In the genomic region with DNA sequence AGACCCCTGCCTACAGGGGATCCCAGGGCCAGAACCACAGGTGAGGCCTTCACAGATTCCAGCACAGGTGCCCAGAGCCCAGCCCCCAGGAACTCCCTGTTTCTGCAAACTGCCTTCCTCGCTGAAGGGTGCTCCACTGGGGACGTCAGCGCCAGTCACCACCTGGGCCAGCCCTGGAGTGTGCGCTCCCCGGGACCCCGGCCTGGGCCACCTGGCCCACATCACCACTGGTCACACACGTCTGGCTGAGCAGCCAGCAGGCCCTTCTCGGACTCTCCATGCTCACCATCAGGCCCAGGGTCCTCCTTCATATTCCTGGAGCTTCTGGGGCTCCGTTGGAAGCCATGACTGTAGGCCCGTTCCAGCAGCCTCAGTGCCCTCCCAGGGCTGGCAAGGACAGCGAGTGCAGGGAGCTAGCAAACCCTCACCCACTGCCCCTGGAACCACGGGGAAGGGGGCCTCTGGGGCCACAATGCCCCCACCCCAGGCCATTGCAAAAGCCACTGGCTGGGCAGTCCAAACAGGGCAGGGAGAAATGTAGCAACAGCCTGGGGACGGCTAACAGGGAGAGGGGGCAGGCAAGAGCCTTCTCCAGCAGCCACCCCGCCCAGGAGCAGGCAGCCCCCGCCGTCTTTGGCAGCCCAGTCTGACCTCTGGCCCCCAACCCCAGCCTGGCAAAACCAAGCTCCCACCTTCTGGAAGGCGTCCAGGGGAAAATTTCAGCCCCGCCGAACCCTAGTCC, we compare ENCODE assay signal across 8 cellular contexts. TPM values are rescaled to one million over a fixed set of nuclear protein-coding genes. Genes with fewer than 3 reads are reported as not detected.
DNase-seq lines count a peak whose midpoint lies in the region; ATAC-seq, FAIRE-seq and TF ChIP-seq lines count a peak whose summit lies in the region.

No MANE protein-coding gene starts in this region.

- H3K4me1 ChIP-seq in right atrium auricular region (peaks cover 0 to 83% of the 10 kb centered on the region in 2 donors), small intestine (ENCODE audit: control insufficient read depth in 2 of 2, insufficient read depth in 1 of 2, low read depth in 1 of 2, low read length in 1 of 2) (peaks cover 0 to 2% of the 10 kb centered on the region in 2 donors)

- DNase-seq in HFF-Myc (ENCODE audit: extremely low read depth, low read depth) (no peak), right atrium auricular region (ENCODE audit: low spot score) (no peak), small intestine (no peak), COLO829 (ENCODE audit: low spot score) (no peak)

- ATAC-seq in HG02759 (IDR thresholded peaks at IDR 0.05; ENCODE audit: unreplicated experiment): no peak
- no peak for ATAC-seq in HG03280 (IDR thresholded peaks at IDR 0.05; ENCODE audit: unreplicated experiment)
- ATAC-seq in activated CD4-positive, CD25-positive, alpha-beta regulatory T cell treated with anti-CD3 and anti-CD28 coated beads, Interleukin-2, amount 50 U/mL, for 24 hours: no peak

- peak overlapping the region; percentile 84 to 95 for H3K27ac ChIP-seq in right atrium auricular region
- H3K27ac ChIP-seq in small intestine (ENCODE audit: low read depth in 1 of 2, low read length in 1 of 2): peak overlapping the region; percentile 95 to 98

- H3K4me3 ChIP-seq in HFF-Myc (replicated peaks; ENCODE audit: low read depth, low read length): peak overlapping the region; percentile 75
- peak overlapping the region; percentile 77 for H3K4me3 ChIP-seq in WI38 (ENCODE audit: low read depth, low read length)
- peak overlapping the region; percentile 80 to 87 for H3K4me3 ChIP-seq in right atrium auricular region
- H3K4me3 ChIP-seq in small intestine (ENCODE audit: low read depth in 1 of 2, low read length in 2 of 2): peak overlapping the region; percentile 81 to 92

- WGBS in small intestine, 3 donors: 30 to 41% (median 34%) methylated on average over 19 of the region's 19 CpGs

- H3K36me3 ChIP-seq in right atrium auricular region (no peaks in the 10 kb centered on the region), small intestine (ENCODE audit: control insufficient read depth in 2 of 2, insufficient read depth in 2 of 2, low read length in 2 of 2) (no peaks in the 10 kb centered on the region)

- H3K9me3 ChIP-seq in right atrium auricular region: no peaks in the 10 kb centered on the region
- H3K9me3 ChIP-seq in small intestine (ENCODE audit: control insufficient read depth, low read depth): no peaks in the 10 kb centered on the region

- H3K27me3 ChIP-seq in right atrium auricular region (no peaks in the 10 kb centered on the region), small intestine (ENCODE audit: control insufficient read depth in 2 of 2, insufficient read depth in 2 of 2, low read length in 2 of 2) (no peaks in the 10 kb centered on the region)

- TF ChIP-seq CTCF in HFF-Myc (IDR thresholded peaks at IDR 0.05; ENCODE audit: low read depth, low read length, missing control alignments) (no peak), WI38 (IDR thresholded peaks at IDR 0.05; ENCODE audit: low read depth, low read length) (no peak), right atrium auricular region (IDR thresholded peaks at IDR 0.05) (no peak)

- no peak for FAIRE-seq in small intestine (lab: Jason Lieb, UNC)

RNA-seq across cellular contexts. Expression of a gene that starts 1.3 kb away (rescaled TPM):
- 10 to 100 TPM; 71.9 to 81.9 TPM for total RNA-seq in right atrium auricular region
- polyA plus RNA-seq in small intestine: 100 to 1,000 TPM; 257 to 653 (median 468) TPM

RNA-seq across cellular contexts. Expression of a gene that starts 23.2 kb away (rescaled TPM):
- total RNA-seq in right atrium auricular region: 100 to 1,000 TPM; 114 to 120 TPM
- 100 to 1,000 TPM in 1 of 3 donors, 10 to 100 TPM in 2; 15.4 to 114 (median 16.8) TPM for polyA plus RNA-seq in small intestine

RNA-seq across cellular contexts. Expression of a gene that starts 26.4 kb away (rescaled TPM):
- 10 to 100 TPM; 45.1 to 45.7 TPM for total RNA-seq in right atrium auricular region
- 10 to 100 TPM in 1 of 3 donors, 1 to 10 TPM in 1, under 1 TPM in 1; 0.22 to 12.1 (median 1.1) TPM for polyA plus RNA-seq in small intestine

RNA-seq across cellular contexts. Expression of a gene that starts 56.8 kb away (rescaled TPM):
- 1 to 10 TPM; 4.5 to 8.8 TPM for total RNA-seq in right atrium auricular region
- 1 to 10 TPM in 2 of 3 donors, not detected in 1; 1.1 to 8.4 TPM for polyA plus RNA-seq in small intestine
